In the genomic region with DNA sequence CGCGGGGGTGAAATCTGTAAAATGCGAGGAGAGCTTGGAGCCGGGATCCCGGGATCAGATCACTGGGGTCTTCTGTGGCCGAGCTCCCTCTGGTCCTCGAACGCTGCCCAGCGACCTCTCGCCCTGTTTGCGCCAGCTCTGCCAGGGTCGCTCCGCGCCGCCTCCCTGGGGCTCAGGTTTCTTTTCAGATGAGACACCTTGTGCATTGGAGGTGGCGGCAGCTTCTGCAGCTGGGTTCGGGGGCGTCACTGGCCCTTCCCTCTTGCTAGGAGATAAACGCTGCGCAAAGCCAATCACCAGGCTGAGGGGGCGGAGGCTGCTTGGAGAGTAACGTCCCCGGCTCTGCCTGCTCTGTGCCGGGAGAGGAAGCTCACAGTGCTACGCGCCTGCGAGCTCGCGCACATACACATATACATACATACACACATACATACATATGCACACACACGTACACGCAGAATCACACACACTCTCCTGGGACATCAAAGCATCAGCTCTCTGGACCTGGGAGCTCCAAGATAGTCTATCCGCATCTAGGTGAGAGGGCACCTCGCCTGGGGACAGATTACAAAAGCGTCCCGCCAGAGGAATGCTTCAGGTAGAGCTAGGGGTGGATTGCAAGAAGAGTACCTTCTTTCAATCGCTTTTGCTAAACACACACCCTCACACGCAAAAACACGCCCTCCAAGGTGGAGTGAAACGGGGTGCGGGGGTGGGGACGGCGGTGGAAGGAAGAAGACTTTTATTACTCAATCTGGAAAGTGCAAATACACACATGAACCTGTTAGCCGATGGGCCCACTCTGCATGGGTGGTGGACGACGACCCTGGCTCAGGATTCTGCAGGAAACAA, we compare ENCODE assay signal across 1 cellular context.
TF ChIP-seq lines count a peak whose summit lies in the region.

TSS of gene ST8SIA4 (minus strand) at position 247 of the 852 bp plus-strand sequence. CDS start 327 bp downstream, outside the sequence.

TF ChIP-seq in neural cell, 6 proteins besides CTCF, POLR2A, EP300 and RAD21 (continued from another document):
- TF ChIP-seq REST (IDR thresholded peaks at IDR 0.05; ENCODE audit: borderline replicate concordance) (peak; percentile 60), EZH2 (IDR thresholded peaks at IDR 0.05; ENCODE audit: borderline replicate concordance, insufficient read depth, low read length, poor library complexity, severe bottlenecking) (no peak), POLR2AphosphoS5 (IDR thresholded peaks at IDR 0.05) (peak; percentile 78), MXI1 (conservative IDR thresholded peaks at IDR 0.05; ENCODE audit: poor library complexity, severe bottlenecking) (peak; percentile 57), SMC3 (conservative IDR thresholded peaks at IDR 0.05; ENCODE audit: poor library complexity) (peak; percentile 66)
